In the genomic region with DNA sequence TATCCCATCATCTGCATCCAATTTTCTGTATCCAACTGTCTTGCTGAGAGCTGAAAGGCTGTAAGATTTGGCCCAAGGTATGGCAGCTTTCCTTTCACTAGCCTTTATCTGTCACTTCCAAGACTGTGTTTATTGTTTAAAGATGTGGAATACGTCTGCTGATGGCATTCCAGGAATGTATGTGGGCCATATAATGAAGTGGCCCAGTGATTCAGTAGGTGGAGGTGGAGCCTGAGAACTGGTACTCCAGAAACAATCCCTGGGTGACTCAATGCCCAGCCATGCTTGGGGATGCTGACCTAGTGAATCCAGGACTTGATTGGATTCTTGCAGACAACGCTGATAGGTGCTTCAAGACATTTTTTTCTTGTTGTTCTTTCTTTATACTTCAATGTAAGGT, we compare ENCODE assay signal across 22 cellular contexts. TPM values are rescaled to one million over a fixed set of nuclear protein-coding genes. Genes with fewer than 3 reads are reported as not detected.
A peak's percentile ranks its signal among the peaks of the same experiment; 100 is the strongest.
DNase-seq lines count a peak whose midpoint lies in the region; ATAC-seq, FAIRE-seq and TF ChIP-seq lines count a peak whose summit lies in the region.
"Had no signal": no experiment of that assay in that cellular context is flagged by ENCODE, and none has a peak within 500 bp of the region (broad histone marks: within the 10 kb centered on the region; RNA-seq: fewer than 3 reads in every experiment).

No MANE protein-coding gene starts in this region.

- H3K56ac ChIP-seq in H1 (replicated peaks; ENCODE audit: insufficient read length, low read depth, low read length) (no peak overlapping the region), mesendoderm (ENCODE audit: low read length) (no peak overlapping the region)

- H2BK12ac ChIP-seq in H1 (ENCODE audit: low read depth, low read length): no peak overlapping the region

- no peaks in the 10 kb centered on the region for H3K4me1 Mint-ChIP-seq in Calu3 (ENCODE audit: low read depth, unreplicated experiment)

- no peak overlapping the region for H4K91ac ChIP-seq in H1 (replicated peaks; ENCODE audit: insufficient read length, low read length)

- no TSS peak for BruUV-seq in Calu3 (replicated peaks; lab: Mats Ljungman, UMichigan)

- H4K5ac ChIP-seq in H1 (ENCODE audit: insufficient read length, low read depth, low read length) (no peak overlapping the region), mesendoderm (ENCODE audit: low read length) (no peak overlapping the region)

- no peak overlapping the region for H2AFZ ChIP-seq in H1 (ENCODE audit: low read length)

- TF ChIP-seq POLR2A in H1 (IDR thresholded peaks at IDR 0.05; ENCODE audit: control extremely low read depth in 1 of 2, low read depth in 2 of 2, low read length in 2 of 2): no peak

- H3K27me3 Mint-ChIP-seq in Calu3 (ENCODE audit: unreplicated experiment): peaks cover 65% of the 10 kb centered on the region

- no peak overlapping the region for H3K27ac Mint-ChIP-seq in Calu3 (ENCODE audit: unreplicated experiment)
- H3K27ac Mint-ChIP-seq: activated naive CD4-positive, alpha-beta T cell treated with anti-CD3 and anti-CD28 coated beads for 36 hours had no signal

- H3K36me3 Mint-ChIP-seq in Calu3 (ENCODE audit: insufficient read depth, unreplicated experiment): no peaks in the 10 kb centered on the region

- no peaks in the 10 kb centered on the region for H3K9me3 ChIP-seq in H1 (ENCODE audit: insufficient read depth in 2 of 2, low read depth in 1 of 2, low read length in 1 of 2)
- H3K9me3 ChIP-seq: body of pancreas, esophagus squamous epithelium, thoracic aorta had no signal

- no peak overlapping the region for H2BK15ac ChIP-seq in H1 (ENCODE audit: low read length)
- no peak overlapping the region for H2BK15ac ChIP-seq in mesendoderm (replicated peaks; ENCODE audit: low read depth)

- H2BK20ac ChIP-seq in H1 (ENCODE audit: low read length): no peak overlapping the region

- H2AK5ac ChIP-seq in H1 (ENCODE audit: low read depth, low read length) (no peak overlapping the region), mesendoderm (ENCODE audit: low read length) (no peak overlapping the region)

- DNase-seq in ELR (ENCODE audit: low read depth) (peak; percentile 79), NCI-H226 (peak; percentile 18), H1 (ENCODE audit: low read depth in 1 of 2, low spot score in 2 of 2) (no peak), mesendoderm (peak; percentile 95), OCI-M2 (lab: John Stamatoyannopoulos, UW; ENCODE audit: unreplicated experiment) (no peak), Calu3 (no peak), NOMO-1 (lab: John Stamatoyannopoulos, UW; ENCODE audit: unreplicated experiment in 2 of 2) (no peak)
- DNase-seq: activated CD4-positive, alpha-beta T cell treated with anti-CD3 and anti-CD28 coated beads for 4 hours; activated naive CD4-positive, alpha-beta T cell treated with anti-CD3 and anti-CD28 coated beads for 36 hours; body of pancreas; dorsolateral prefrontal cortex; esophagus squamous epithelium; heart right ventricle; NCI-H1105; NK-92 treated with Interleukin-12 subunit alpha and Interleukin-12 subunit beta, amount 100 ng/mL, for 24 hours; SHP77; small intestine had no signal

- H3K4me2 ChIP-seq in H1 (ENCODE audit: insufficient read depth in 1 of 2, low read depth in 2 of 2, low read length in 2 of 2) (no peak overlapping the region), mesendoderm (ENCODE audit: low read length) (no peak overlapping the region)

- H3K4ac ChIP-seq in H1 (replicated peaks; ENCODE audit: insufficient read length, low read depth, low read length): no peak overlapping the region
- H3K4ac ChIP-seq in mesendoderm (ENCODE audit: low read depth, low read length): no peak overlapping the region

- H2BK5ac ChIP-seq in H1 (ENCODE audit: low read depth, low read length) (no peak overlapping the region), mesendoderm (ENCODE audit: low read length) (no peak overlapping the region)

- H3K18ac ChIP-seq in H1 (ENCODE audit: extremely low read depth, low read length) (no peak overlapping the region), mesendoderm (ENCODE audit: low read length) (no peak overlapping the region)

- TF ChIP-seq RAD21 in H1 (IDR thresholded peaks at IDR 0.05 in 1 of 2, conservative IDR thresholded peaks at IDR 0.05 in 1 of 2; ENCODE audit: low read depth in 2 of 2, low read length in 2 of 2): no peak

- H3K14ac ChIP-seq in H1 (ENCODE audit: insufficient read length): no peak overlapping the region

- ATAC-seq in GM21390 (IDR thresholded peaks at IDR 0.05; ENCODE audit: unreplicated experiment): no peak
- ATAC-seq: body of pancreas, heart right ventricle, left lobe of liver had no signal

- H3K4me3 ChIP-seq in H1 (ENCODE audit: extremely low read depth in 1 of 4, insufficient read depth in 2 of 4, low read depth in 3 of 4, low read length in 4 of 4): no peak overlapping the region
- no peak overlapping the region for H3K4me3 ChIP-seq in mesendoderm (ENCODE audit: low read length)
- H3K4me3 ChIP-seq: body of pancreas, dorsolateral prefrontal cortex, esophagus squamous epithelium, heart right ventricle, thoracic aorta had no signal

- H3K23ac ChIP-seq in H1 (ENCODE audit: insufficient read length) (no peak overlapping the region), mesendoderm (ENCODE audit: low read length) (no peak overlapping the region)

- H4K8ac ChIP-seq in H1 (ENCODE audit: extremely low read depth, insufficient read depth, low read length) (no peak overlapping the region), mesendoderm (ENCODE audit: low read depth, low read length) (no peak overlapping the region)

- H3K9ac ChIP-seq in H1 (replicated peaks in 1 of 4; ENCODE audit: extremely low read depth in 1 of 4, low read depth in 3 of 4, low read length in 3 of 4) (no peak overlapping the region), mesendoderm (ENCODE audit: low read length) (no peak overlapping the region)

- H3K4me3 Mint-ChIP-seq in Calu3 (ENCODE audit: low read depth, unreplicated experiment): no peak overlapping the region
- H3K4me3 Mint-ChIP-seq: activated naive CD4-positive, alpha-beta T cell treated with anti-CD3 and anti-CD28 coated beads for 36 hours had no signal

- TF ChIP-seq CTCF in H1 (IDR thresholded peaks at IDR 0.05; ENCODE audit: control extremely low read depth in 1 of 3, insufficient read depth in 1 of 3, low read depth in 1 of 3, low read length in 3 of 3) (no peak), Calu3 (IDR thresholded peaks at IDR 0.05; ENCODE audit: unreplicated experiment) (no peak)

- H3K27ac ChIP-seq in H1 (ENCODE audit: low read depth, low read length) (no peak overlapping the region), mesendoderm (ENCODE audit: low read depth, low read length) (no peak overlapping the region)
- H3K27ac ChIP-seq: body of pancreas, dorsolateral prefrontal cortex, esophagus squamous epithelium, heart right ventricle, thoracic aorta had no signal

- H3K36me3 ChIP-seq in H1 (ENCODE audit: control insufficient read depth in 2 of 4, insufficient read depth in 4 of 4, low read length in 3 of 4) (no peaks in the 10 kb centered on the region), mesendoderm (ENCODE audit: control insufficient read depth, insufficient read depth, low read length) (no peaks in the 10 kb centered on the region)
- H3K36me3 ChIP-seq: esophagus squamous epithelium, heart right ventricle, thoracic aorta had no signal

- H3K23me2 ChIP-seq in H1 (ENCODE audit: low read depth, low read length): no peaks in the 10 kb centered on the region

- no peak for TF ChIP-seq EP300 in H1 (IDR thresholded peaks at IDR 0.05; ENCODE audit: borderline replicate concordance in 1 of 2, low read depth in 2 of 2, low read length in 2 of 2)

- H3K9me3 Mint-ChIP-seq in Calu3 (ENCODE audit: low read depth, unreplicated experiment): no peaks in the 10 kb centered on the region

- POLR2A ChIA-PET in H1 (lab: Charles Lee; ENCODE audit: partially characterized antibody): no interaction called here

- H4K20me1 ChIP-seq in H1 (replicated peaks in 1 of 2; ENCODE audit: control insufficient read depth in 1 of 2, insufficient read depth in 2 of 2, low read length in 2 of 2): no peaks in the 10 kb centered on the region

- CTCF ChIA-PET in H1 (lab: Charles Lee; ENCODE audit: partially characterized antibody) (interaction anchor here (6.6 kb wide), 1 partner anchor 9 kb away, joined by 25 read pairs; no protein-coding TSS in a partner anchor), Calu3 (lab: Charles Lee) (no interaction called here)

- no peaks in the 10 kb centered on the region; a peak in 1 of 7 replicates for H3K27me3 ChIP-seq in H1 (replicated peaks in 1 of 4; ENCODE audit: control insufficient read depth in 3 of 4, extremely low read depth in 1 of 4, insufficient read depth in 3 of 4, low read length in 3 of 4)
- H3K27me3 ChIP-seq in mesendoderm (ENCODE audit: insufficient read depth, low read length, poor library complexity): no peaks in the 10 kb centered on the region
- H3K27me3 ChIP-seq: body of pancreas, esophagus squamous epithelium had no signal

- no peaks in the 10 kb centered on the region for H3K4me1 ChIP-seq in H1 (replicated peaks in 1 of 4; ENCODE audit: control insufficient read depth in 3 of 4, insufficient read depth in 4 of 4, low read length in 3 of 4)
- H3K4me1 ChIP-seq in mesendoderm (ENCODE audit: control insufficient read depth, low read depth, low read length): peaks cover 5% of the 10 kb centered on the region
- H3K4me1 ChIP-seq: body of pancreas, esophagus squamous epithelium, heart right ventricle had no signal

- H3K79me2 ChIP-seq in H1 (ENCODE audit: control insufficient read depth in 1 of 2, insufficient read depth in 2 of 2, low read length in 2 of 2) (no peaks in the 10 kb centered on the region), mesendoderm (ENCODE audit: control insufficient read depth, insufficient read depth, low read length) (no peaks in the 10 kb centered on the region)

- no peak for FAIRE-seq in H1 (lab: Jason Lieb, UNC)
- FAIRE-seq: small intestine had no signal

- H3K79me1 ChIP-seq in H1 (ENCODE audit: low read depth, low read length): no peaks in the 10 kb centered on the region
- no peaks in the 10 kb centered on the region for H3K79me1 ChIP-seq in mesendoderm (ENCODE audit: low read length)

- H2BK120ac ChIP-seq in H1 (replicated peaks; ENCODE audit: low read depth, low read length) (no peak overlapping the region), mesendoderm (ENCODE audit: low read depth, low read length) (no peak overlapping the region)

- WGBS in H1 (ENCODE audit: extremely low coverage in 1 of 2, insufficient coverage in 1 of 2, insufficient read length in 1 of 2, insufficient replicate concordance in 2 of 2, low coverage in 1 of 2, low lambda C conversion rate in 2 of 2, missing lambda C conversion rate in 1 of 2), 2 experiments: 63% methylated on average over 2 of the region's 2 CpGs; no CpG with 5 or more reads in 1 of the 2 experiments
- no CpG with 5 or more reads among the region's 2 CpGs for WGBS in mesendoderm (ENCODE audit: extremely low coverage, insufficient coverage, low lambda C conversion rate)

- intact Hi-C loops in Calu3 (cut with micrococcal nuclease; ENCODE audit: unreplicated experiment): no loop called here

RNA-seq across cellular contexts. Expression of a gene that starts 13.5 kb away (rescaled TPM):
- not detected in 2 replicates for total RNA-seq in H1 (2021; fragmentation: NEBNext Ultra II Directional; extraction: Animal tissue kit (Norgen Biotek cat#: 25700))
- not detected in 2 replicates for polyA plus RNA-seq in H1 (2011; rRNA removed)
- not detected for polyA plus RNA-seq in H1 (2011; cell fraction: cytosol; rRNA removed)
- not detected for polyA plus RNA-seq in H1 (2011; cell fraction: nucleus; rRNA removed)
- not detected in 4 replicates for polyA plus RNA-seq in H1 (2012, experiment 1 of 2)
- polyA plus RNA-seq in H1 (2012, experiment 2 of 2): not detected
- not detected for polyA plus RNA-seq in H1 (2013, experiment 1 of 2)
- polyA plus RNA-seq in H1 (2013, experiment 2 of 2): not detected
- polyA minus RNA-seq in H1 (2011; rRNA and poly(A)+ RNA removed): not detected in 2 replicates
- polyA minus RNA-seq in H1 (2011; cell fraction: cytosol; rRNA and poly(A)+ RNA removed): not detected
- polyA minus RNA-seq in H1 (2011; cell fraction: nucleus; rRNA and poly(A)+ RNA removed): not detected
- polyA plus RNA-seq in mesendoderm (2013, experiment 1 of 2): not detected
- polyA plus RNA-seq in mesendoderm (2013, experiment 2 of 2): not detected
- total RNA-seq in Calu3 (2022): not detected in 2 replicates
- total RNA-seq: activated naive CD4-positive, alpha-beta T cell treated with anti-CD3 and anti-CD28 coated beads for 36 hours; body of pancreas; esophagus squamous epithelium; heart right ventricle; left lobe of liver; osteoblast; T-helper 2 cell treated with Interferon-gamma antibody and Interleukin-4, amounts not matched to agents 100 ng/mL and 5 ng/mL, for 36 hours; thoracic aorta had no signal
- polyA plus RNA-seq: heart right ventricle had no signal

Comparison
In these comparisons a context has a peak if more than half of its experiments do, and no peak if none do; other contexts are left out.
1. DNase-seq: peak in ELR (single experiment), NCI-H226 (single experiment) and mesendoderm (single experiment); none in H1 (0 of 2), OCI-M2 (single experiment), Calu3 (single experiment) and NOMO-1 (0 of 2).